In genomic region chr4:86014599-86014998, GRCh38 we compare ENCODE assay signal across 1 cellular context.
TF ChIP-seq lines count a peak whose summit lies in the region.

No MANE protein-coding gene starts in this region.

TF ChIP-seq in GM12878, 131 proteins besides CTCF, POLR2A, EP300 and RAD21 (continued from another document and continues in another):
- TF ChIP-seq SKIL (IDR thresholded peaks at IDR 0.05; ENCODE audit: low read depth, poor library complexity, severe bottlenecking) (no peak), FOXM1 (IDR thresholded peaks at IDR 0.05; ENCODE audit: low read depth, low read length) (no peak), RBBP5 (conservative IDR thresholded peaks at IDR 0.05) (no peak), ZNF24 (IDR thresholded peaks at IDR 0.05) (no peak), E2F4 (IDR thresholded peaks at IDR 0.05; ENCODE audit: low read depth, low read length) (no peak), SUZ12 (IDR thresholded peaks at IDR 0.05; ENCODE audit: unreplicated experiment) (no peak), TAF1 (IDR thresholded peaks at IDR 0.05; ENCODE audit: borderline replicate concordance, low read depth, low read length) (no peak), BMI1 (IDR thresholded peaks at IDR 0.05; ENCODE audit: borderline replicate concordance) (no peak), NRF1 (conservative IDR thresholded peaks at IDR 0.05; ENCODE audit: low read depth, low read length) (no peak), USF2 (IDR thresholded peaks at IDR 0.05; ENCODE audit: borderline replicate concordance, low read depth, low read length) (no peak), TCF12 (IDR thresholded peaks at IDR 0.05; ENCODE audit: low read depth, low read length) (no peak), RELB (IDR thresholded peaks at IDR 0.05; ENCODE audit: low read depth) (no peak), ZBTB4 (CRISPR knock-in tag; IDR thresholded peaks at IDR 0.05) (no peak), NR2F1 (conservative IDR thresholded peaks at IDR 0.05) (no peak), POLR2AphosphoS5 (IDR thresholded peaks at IDR 0.05; ENCODE audit: low read length) (no peak), IKZF1 (conservative IDR thresholded peaks at IDR 0.05) (no peak), ELK1 (IDR thresholded peaks at IDR 0.05; ENCODE audit: low read depth, low read length) (no peak), USF1 (IDR thresholded peaks at IDR 0.05; ENCODE audit: borderline replicate concordance, extremely low read length, insufficient read depth, low read depth, low read length) (no peak), EED (IDR thresholded peaks at IDR 0.05; ENCODE audit: low read depth) (peak; percentile 19; the same call in 1 of the 2 replicates), ZNF384 (IDR thresholded peaks at IDR 0.05; ENCODE audit: borderline replicate concordance, low read depth, low read length) (no peak), ZSCAN29 (IDR thresholded peaks at IDR 0.05) (no peak), ZNF687 (IDR thresholded peaks at IDR 0.05) (no peak), MAX (IDR thresholded peaks at IDR 0.05; ENCODE audit: low read depth, low read length) (no peak), STAT1 (conservative IDR thresholded peaks at IDR 0.05) (no peak), HCFC1 (IDR thresholded peaks at IDR 0.05; ENCODE audit: low read length) (no peak), FOXK2 (IDR thresholded peaks at IDR 0.05) (no peak), YY1 (IDR thresholded peaks at IDR 0.05; ENCODE audit: low read depth, low read length) (no peak), MLLT1 (IDR thresholded peaks at IDR 0.05) (no peak), POLR2AphosphoS2 (IDR thresholded peaks at IDR 0.05; ENCODE audit: low read depth, low read length) (no peak), CREM (IDR thresholded peaks at IDR 0.05; ENCODE audit: low read depth) (peak; percentile 50; the same call in 1 of the 2 replicates), CUX1 (IDR thresholded peaks at IDR 0.05; ENCODE audit: insufficient replicate concordance, low read depth, low read length) (no peak), RB1 (IDR thresholded peaks at IDR 0.05; ENCODE audit: borderline replicate concordance) (no peak), SREBF1 (IDR thresholded peaks at IDR 0.05; ENCODE audit: low read length) (no peak), PAX5 (IDR thresholded peaks at IDR 0.05; ENCODE audit: borderline replicate concordance, low read depth, low read length) (no peak), CREB1 (IDR thresholded peaks at IDR 0.05; ENCODE audit: low read depth) (0 out of 2 replicates have a peak, but pooled peaks have one; percentile 52), HDGF (IDR thresholded peaks at IDR 0.05) (no peak), JUNB (IDR thresholded peaks at IDR 0.05) (0 out of 2 replicates have a peak, but pooled peaks have one; percentile 23), MTA2 (IDR thresholded peaks at IDR 0.05; ENCODE audit: low read depth) (no peak)
